Comparison of ENCODE assay signal across 1 cellular context in the genomic region with DNA sequence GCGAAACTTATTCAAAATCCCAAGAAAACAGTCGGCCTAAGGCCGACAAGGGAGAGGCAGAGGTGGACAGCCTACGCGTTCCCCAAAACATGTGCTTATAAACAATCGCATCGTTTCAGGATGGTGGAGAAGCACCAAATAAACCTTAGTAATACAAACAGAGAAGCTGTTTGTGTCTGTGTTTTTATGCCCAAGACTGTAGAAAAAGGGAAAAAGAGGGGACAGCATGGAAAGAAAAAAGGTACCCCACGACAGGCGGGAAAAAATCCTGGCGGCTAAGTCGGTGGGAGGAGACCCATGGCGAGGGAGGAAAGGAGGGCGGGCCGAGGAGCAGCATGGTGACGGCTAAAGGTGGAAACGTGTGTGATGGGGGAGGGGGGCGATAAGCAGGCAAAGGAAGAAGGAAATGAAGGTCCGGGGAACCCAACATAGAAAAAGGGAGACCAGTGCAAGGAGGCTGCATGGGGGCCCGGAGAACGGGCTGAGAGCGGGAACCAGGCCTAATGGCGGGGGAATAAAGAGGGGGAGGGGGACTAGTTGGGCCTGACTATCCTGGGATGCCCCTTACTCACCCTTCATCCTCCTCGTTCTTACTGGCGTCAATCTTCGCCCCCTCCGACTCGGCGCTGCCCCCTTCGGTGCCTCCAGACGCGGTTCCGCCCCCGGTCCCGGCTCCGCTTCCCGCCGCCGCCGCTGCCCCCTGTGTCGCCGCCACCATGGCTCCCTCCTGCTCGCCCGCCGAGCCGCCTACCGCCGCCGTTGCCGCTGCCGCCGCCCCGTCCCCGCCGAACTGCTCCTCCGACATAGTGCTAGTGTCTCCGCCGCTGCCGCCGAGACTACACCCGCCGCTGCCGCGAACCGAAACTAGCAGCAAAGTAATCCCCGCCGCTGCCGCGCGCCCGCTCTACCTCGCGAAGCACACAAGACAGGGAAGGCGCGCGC.
A peak's percentile ranks its signal among the peaks of the same experiment; 100 is the strongest.
TF ChIP-seq lines count a peak whose summit lies in the region.

No MANE protein-coding gene starts in this region.

TF ChIP-seq in GM12878, 131 proteins besides CTCF, POLR2A, EP300 and RAD21 (continued from another document):
- TF ChIP-seq, protein P1, sequence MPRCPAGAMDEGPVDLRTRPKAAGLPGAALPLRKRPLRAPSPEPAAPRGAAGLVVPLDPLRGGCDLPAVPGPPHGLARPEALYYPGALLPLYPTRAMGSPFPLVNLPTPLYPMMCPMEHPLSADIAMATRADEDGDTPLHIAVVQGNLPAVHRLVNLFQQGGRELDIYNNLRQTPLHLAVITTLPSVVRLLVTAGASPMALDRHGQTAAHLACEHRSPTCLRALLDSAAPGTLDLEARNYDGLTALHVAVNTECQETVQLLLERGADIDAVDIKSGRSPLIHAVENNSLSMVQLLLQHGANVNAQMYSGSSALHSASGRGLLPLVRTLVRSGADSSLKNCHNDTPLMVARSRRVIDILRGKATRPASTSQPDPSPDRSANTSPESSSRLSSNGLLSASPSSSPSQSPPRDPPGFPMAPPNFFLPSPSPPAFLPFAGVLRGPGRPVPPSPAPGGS (IDR thresholded peaks at IDR 0.05; ENCODE audit: borderline replicate concordance, insufficient read depth, low read depth, low read length, poor library complexity, severe bottlenecking): no peak
- TF ChIP-seq CHD4 (IDR thresholded peaks at IDR 0.05): no peak
- peak; percentile 57; the same call in 1 of the 2 replicates for TF ChIP-seq CREB1 (IDR thresholded peaks at IDR 0.05; ENCODE audit: low read depth)
- TF ChIP-seq CHD1 (IDR thresholded peaks at IDR 0.05; ENCODE audit: low read depth, low read length): no peak
- TF ChIP-seq SUPT20H (IDR thresholded peaks at IDR 0.05; ENCODE audit: borderline replicate concordance, control insufficient read depth, low read depth, low read length): no peak
- TF ChIP-seq ZBED1 (IDR thresholded peaks at IDR 0.05; ENCODE audit: borderline replicate concordance): no peak
- no peak for TF ChIP-seq SREBF1 (IDR thresholded peaks at IDR 0.05; ENCODE audit: low read length)
- TF ChIP-seq ZSCAN29 (IDR thresholded peaks at IDR 0.05): no peak
- TF ChIP-seq NR2C2 (IDR thresholded peaks at IDR 0.05; ENCODE audit: borderline replicate concordance, control insufficient read depth, insufficient read length, low read depth): no peak
- no peak for TF ChIP-seq MYC (IDR thresholded peaks at IDR 0.05; ENCODE audit: insufficient read depth, insufficient read length, insufficient replicate concordance, low read length, severe bottlenecking)
- no peak for TF ChIP-seq BCL11A (IDR thresholded peaks at IDR 0.05; ENCODE audit: low read depth, low read length)
- TF ChIP-seq ZNF217 (IDR thresholded peaks at IDR 0.05): no peak
- TF ChIP-seq, protein P2, sequence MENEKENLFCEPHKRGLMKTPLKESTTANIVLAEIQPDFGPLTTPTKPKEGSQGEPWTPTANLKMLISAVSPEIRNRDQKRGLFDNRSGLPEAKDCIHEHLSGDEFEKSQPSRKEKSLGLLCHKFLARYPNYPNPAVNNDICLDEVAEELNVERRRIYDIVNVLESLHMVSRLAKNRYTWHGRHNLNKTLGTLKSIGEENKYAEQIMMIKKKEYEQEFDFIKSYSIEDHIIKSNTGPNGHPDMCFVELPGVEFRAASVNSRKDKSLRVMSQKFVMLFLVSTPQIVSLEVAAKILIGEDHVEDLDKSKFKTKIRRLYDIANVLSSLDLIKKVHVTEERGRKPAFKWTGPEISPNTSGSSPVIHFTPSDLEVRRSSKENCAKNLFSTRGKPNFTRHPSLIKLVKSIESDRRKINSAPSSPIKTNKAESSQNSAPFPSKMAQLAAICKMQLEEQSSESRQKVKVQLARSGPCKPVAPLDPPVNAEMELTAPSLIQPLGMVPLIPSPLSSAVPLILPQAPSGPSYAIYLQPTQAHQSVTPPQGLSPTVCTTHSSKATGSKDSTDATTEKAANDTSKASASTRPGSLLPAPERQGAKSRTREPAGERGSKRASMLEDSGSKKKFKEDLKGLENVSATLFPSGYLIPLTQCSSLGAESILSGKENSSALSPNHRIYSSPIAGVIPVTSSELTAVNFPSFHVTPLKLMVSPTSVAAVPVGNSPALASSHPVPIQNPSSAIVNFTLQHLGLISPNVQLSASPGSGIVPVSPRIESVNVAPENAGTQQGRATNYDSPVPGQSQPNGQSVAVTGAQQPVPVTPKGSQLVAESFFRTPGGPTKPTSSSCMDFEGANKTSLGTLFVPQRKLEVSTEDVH (IDR thresholded peaks at IDR 0.05; ENCODE audit: low read depth, partially characterized antibody): no peak
- TF ChIP-seq JUNB (IDR thresholded peaks at IDR 0.05): no peak
- peak; percentile 15; the same call in 1 of the 2 replicates for TF ChIP-seq NR2F1 (conservative IDR thresholded peaks at IDR 0.05)
- no peak for TF ChIP-seq KLF5 (IDR thresholded peaks at IDR 0.05; ENCODE audit: partially characterized antibody)
- TF ChIP-seq, protein P3, sequence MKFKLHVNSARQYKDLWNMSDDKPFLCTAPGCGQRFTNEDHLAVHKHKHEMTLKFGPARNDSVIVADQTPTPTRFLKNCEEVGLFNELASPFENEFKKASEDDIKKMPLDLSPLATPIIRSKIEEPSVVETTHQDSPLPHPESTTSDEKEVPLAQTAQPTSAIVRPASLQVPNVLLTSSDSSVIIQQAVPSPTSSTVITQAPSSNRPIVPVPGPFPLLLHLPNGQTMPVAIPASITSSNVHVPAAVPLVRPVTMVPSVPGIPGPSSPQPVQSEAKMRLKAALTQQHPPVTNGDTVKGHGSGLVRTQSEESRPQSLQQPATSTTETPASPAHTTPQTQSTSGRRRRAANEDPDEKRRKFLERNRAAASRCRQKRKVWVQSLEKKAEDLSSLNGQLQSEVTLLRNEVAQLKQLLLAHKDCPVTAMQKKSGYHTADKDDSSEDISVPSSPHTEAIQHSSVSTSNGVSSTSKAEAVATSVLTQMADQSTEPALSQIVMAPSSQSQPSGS (IDR thresholded peaks at IDR 0.05; ENCODE audit: low read length): no peak
- peak; percentile 84 for TF ChIP-seq POLR2AphosphoS5 (IDR thresholded peaks at IDR 0.05; ENCODE audit: low read length)
- TF ChIP-seq CBFB (IDR thresholded peaks at IDR 0.05; ENCODE audit: low read depth): 0 out of 2 replicates have a peak, but pooled peaks have one; percentile 3
- TF ChIP-seq EGR1 (IDR thresholded peaks at IDR 0.05; ENCODE audit: borderline replicate concordance in 1 of 2, low read depth in 2 of 2, low read length in 2 of 2): no peak; a peak in 1 of 3 replicates
- TF ChIP-seq, protein P4, sequence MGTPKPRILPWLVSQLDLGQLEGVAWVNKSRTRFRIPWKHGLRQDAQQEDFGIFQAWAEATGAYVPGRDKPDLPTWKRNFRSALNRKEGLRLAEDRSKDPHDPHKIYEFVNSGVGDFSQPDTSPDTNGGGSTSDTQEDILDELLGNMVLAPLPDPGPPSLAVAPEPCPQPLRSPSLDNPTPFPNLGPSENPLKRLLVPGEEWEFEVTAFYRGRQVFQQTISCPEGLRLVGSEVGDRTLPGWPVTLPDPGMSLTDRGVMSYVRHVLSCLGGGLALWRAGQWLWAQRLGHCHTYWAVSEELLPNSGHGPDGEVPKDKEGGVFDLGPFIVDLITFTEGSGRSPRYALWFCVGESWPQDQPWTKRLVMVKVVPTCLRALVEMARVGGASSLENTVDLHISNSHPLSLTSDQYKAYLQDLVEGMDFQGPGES (IDR thresholded peaks at IDR 0.05): no peak
- peak; percentile 19 to 43; a peak in 3 of 4 replicates for TF ChIP-seq BHLHE40 (IDR thresholded peaks at IDR 0.05; ENCODE audit: borderline replicate concordance in 1 of 2, low read depth in 2 of 2, low read length in 1 of 2)
- TF ChIP-seq RFX5 (IDR thresholded peaks at IDR 0.05; ENCODE audit: low read depth, low read length): no peak
- TF ChIP-seq, protein P5, sequence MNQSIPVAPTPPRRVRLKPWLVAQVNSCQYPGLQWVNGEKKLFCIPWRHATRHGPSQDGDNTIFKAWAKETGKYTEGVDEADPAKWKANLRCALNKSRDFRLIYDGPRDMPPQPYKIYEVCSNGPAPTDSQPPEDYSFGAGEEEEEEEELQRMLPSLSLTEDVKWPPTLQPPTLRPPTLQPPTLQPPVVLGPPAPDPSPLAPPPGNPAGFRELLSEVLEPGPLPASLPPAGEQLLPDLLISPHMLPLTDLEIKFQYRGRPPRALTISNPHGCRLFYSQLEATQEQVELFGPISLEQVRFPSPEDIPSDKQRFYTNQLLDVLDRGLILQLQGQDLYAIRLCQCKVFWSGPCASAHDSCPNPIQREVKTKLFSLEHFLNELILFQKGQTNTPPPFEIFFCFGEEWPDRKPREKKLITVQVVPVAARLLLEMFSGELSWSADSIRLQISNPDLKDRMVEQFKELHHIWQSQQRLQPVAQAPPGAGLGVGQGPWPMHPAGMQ (IDR thresholded peaks at IDR 0.05; ENCODE audit: borderline replicate concordance): no peak
- no peak for TF ChIP-seq GABPA (IDR thresholded peaks at IDR 0.05; ENCODE audit: low read depth)
- no peak for TF ChIP-seq PAX5 (IDR thresholded peaks at IDR 0.05; ENCODE audit: borderline replicate concordance, low read depth, low read length)
- TF ChIP-seq SMAD5 (IDR thresholded peaks at IDR 0.05; ENCODE audit: low read depth): no peak
- TF ChIP-seq, protein P6, sequence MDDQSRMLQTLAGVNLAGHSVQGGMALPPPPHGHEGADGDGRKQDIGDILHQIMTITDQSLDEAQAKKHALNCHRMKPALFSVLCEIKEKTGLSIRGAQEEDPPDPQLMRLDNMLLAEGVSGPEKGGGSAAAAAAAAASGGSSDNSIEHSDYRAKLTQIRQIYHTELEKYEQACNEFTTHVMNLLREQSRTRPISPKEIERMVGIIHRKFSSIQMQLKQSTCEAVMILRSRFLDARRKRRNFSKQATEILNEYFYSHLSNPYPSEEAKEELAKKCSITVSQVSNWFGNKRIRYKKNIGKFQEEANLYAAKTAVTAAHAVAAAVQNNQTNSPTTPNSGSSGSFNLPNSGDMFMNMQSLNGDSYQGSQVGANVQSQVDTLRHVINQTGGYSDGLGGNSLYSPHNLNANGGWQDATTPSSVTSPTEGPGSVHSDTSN (IDR thresholded peaks at IDR 0.05; ENCODE audit: insufficient replicate concordance, low read depth, low read length): no peak
- no peak for TF ChIP-seq HCFC1 (IDR thresholded peaks at IDR 0.05; ENCODE audit: low read length)
- TF ChIP-seq DPF2 (IDR thresholded peaks at IDR 0.05): peak; percentile 73
- peak in 1 of 2 experiments; percentile 28; a peak in 1 of 4 replicates for TF ChIP-seq IKZF2 (IDR thresholded peaks at IDR 0.05)
- 0 out of 2 replicates have a peak, but pooled peaks have one; percentile 30 for TF ChIP-seq CHD2 (IDR thresholded peaks at IDR 0.05; ENCODE audit: borderline replicate concordance, low read depth, low read length)
- no peak for TF ChIP-seq NRF1 (conservative IDR thresholded peaks at IDR 0.05; ENCODE audit: low read depth, low read length)
- no peak for TF ChIP-seq NR2C1 (IDR thresholded peaks at IDR 0.05)
- TF ChIP-seq TCF12 (IDR thresholded peaks at IDR 0.05; ENCODE audit: low read depth, low read length): no peak
- TF ChIP-seq, protein P7, sequence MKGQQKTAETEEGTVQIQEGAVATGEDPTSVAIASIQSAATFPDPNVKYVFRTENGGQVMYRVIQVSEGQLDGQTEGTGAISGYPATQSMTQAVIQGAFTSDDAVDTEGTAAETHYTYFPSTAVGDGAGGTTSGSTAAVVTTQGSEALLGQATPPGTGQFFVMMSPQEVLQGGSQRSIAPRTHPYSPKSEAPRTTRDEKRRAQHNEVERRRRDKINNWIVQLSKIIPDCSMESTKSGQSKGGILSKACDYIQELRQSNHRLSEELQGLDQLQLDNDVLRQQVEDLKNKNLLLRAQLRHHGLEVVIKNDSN (IDR thresholded peaks at IDR 0.05; ENCODE audit: borderline replicate concordance, extremely low read length, insufficient read depth, low read depth, low read length): no peak
- no peak for TF ChIP-seq YBX1 (IDR thresholded peaks at IDR 0.05)
- TF ChIP-seq NFXL1 (IDR thresholded peaks at IDR 0.05; ENCODE audit: borderline replicate concordance): no peak
TF ChIP-seq in GM12878: peak in this region for 27.
